ENCODE assay signal across 17 cellular contexts in genomic region chr10:131963811-131964210, GRCh38. TPM values are rescaled to one million over a fixed set of nuclear protein-coding genes. Genes with fewer than 3 reads are reported as not detected.
DNase-seq lines count a peak whose midpoint lies in the region; ATAC-seq and TF ChIP-seq lines count a peak whose summit lies in the region.
"Had no signal": no experiment of that assay in that cellular context is flagged by ENCODE, and none has a peak within 500 bp of the region (broad histone marks: within the 10 kb centered on the region; RNA-seq: fewer than 3 reads in every experiment).

No MANE protein-coding gene starts in this region.

- no peak overlapping the region for H3K27ac ChIP-seq in heart left ventricle

- peaks cover 0 to 48% (median 36%) of the 10 kb centered on the region in 9 donors for H3K36me3 ChIP-seq in heart left ventricle

- DNase-seq in activated CD4-positive, alpha-beta T cell treated with anti-CD3 and anti-CD28 coated beads, Interleukin-2, amount 10 ng/mL, durations not matched to agents 7 days and 5 days = no peak
- DNase-seq in activated CD4-positive, alpha-beta T cell treated with anti-CD3 and anti-CD28 coated beads, Interleukin-2, amount 50 U/mL, for 1 hour = no peak
- DNase-seq in cardiac septum (ENCODE audit: low spot score) (peak; percentile 47), heart left ventricle (no peak), head of caudate nucleus (peak in 24 of 42 donors; percentile 16 to 82 (median 54)), amygdala (lab: John Stamatoyannopoulos, UW) (no peak), NCI-H226 (no peak)
- DNase-seq: Calu3; H7; Kasumi-1; NCI-H1417; NCI-H1930; NCI-H2171 treated with DMSO at 0.1 percent for 48 hours; NCI-H524; NK-92 treated with Interleukin-12 subunit alpha and Interleukin-12 subunit beta, amount 100 ng/mL, for 24 hours; PC-3 had no signal

- no peaks in the 10 kb centered on the region for H3K27me3 ChIP-seq in heart left ventricle

- H3K4me1 Mint-ChIP-seq in activated CD4-positive, alpha-beta T cell treated with anti-CD3 and anti-CD28 coated beads, Interleukin-2, amount 10 ng/mL, durations not matched to agents 7 days and 5 days = peaks cover 24% of the 10 kb centered on the region

- no peaks in the 10 kb centered on the region for H3K9me3 ChIP-seq in heart left ventricle

- H3K36me3 Mint-ChIP-seq in activated CD4-positive, alpha-beta T cell treated with anti-CD3 and anti-CD28 coated beads, Interleukin-2, amount 10 ng/mL, durations not matched to agents 7 days and 5 days (ENCODE audit: low read depth) = peaks cover 20% of the 10 kb centered on the region

- POLR2A ChIA-PET in activated CD4-positive, alpha-beta T cell treated with anti-CD3 and anti-CD28 coated beads, Interleukin-2, amount 10 ng/mL, durations not matched to agents 7 days and 5 days (lab: Charles Lee) = no interaction called here

- H3K4me3 ChIP-seq in heart left ventricle = no peak overlapping the region

- no peaks in the 10 kb centered on the region for H3K27me3 Mint-ChIP-seq in activated CD4-positive, alpha-beta T cell treated with anti-CD3 and anti-CD28 coated beads, Interleukin-2, amount 10 ng/mL, durations not matched to agents 7 days and 5 days

- H3K4me1 ChIP-seq in heart left ventricle = no peaks in the 10 kb centered on the region

- whole genome bisulfite sequencing in heart left ventricle, 4 donors = 79 to 83% (median 81%) methylated on average over 9 of the region's 9 CpGs

- CTCF ChIA-PET in activated CD4-positive, alpha-beta T cell treated with anti-CD3 and anti-CD28 coated beads, Interleukin-2, amount 10 ng/mL, durations not matched to agents 7 days and 5 days (lab: Charles Lee) = no interaction called here

- intact Hi-C loops in cardiac septum (cut with DNase I) (no loop called here), heart left ventricle (cut with DNase I) (no loop called here), head of caudate nucleus (cut with DNase I) (loop anchor here (5.0 to 10.0 kb wide), 2 partner anchors 61 to 62 kb away; partner anchors contain the start of gene PPP2R2D)

- ATAC-seq in heart left ventricle = no peak
- no peak for ATAC-seq in GM21576 (IDR thresholded peaks at IDR 0.05; ENCODE audit: unreplicated experiment)
- ATAC-seq: PC-3 had no signal

- TF ChIP-seq POLR2A in heart left ventricle (IDR thresholded peaks at IDR 0.05) = no peak

- H3K27ac Mint-ChIP-seq in activated CD4-positive, alpha-beta T cell treated with anti-CD3 and anti-CD28 coated beads, Interleukin-2, amount 10 ng/mL, durations not matched to agents 7 days and 5 days = peak overlapping the region; percentile 83

- no peak overlapping the region for H3K4me3 Mint-ChIP-seq in activated CD4-positive, alpha-beta T cell treated with anti-CD3 and anti-CD28 coated beads, Interleukin-2, amount 10 ng/mL, durations not matched to agents 7 days and 5 days

- no peak for TF ChIP-seq CTCF in heart left ventricle (IDR thresholded peaks at IDR 0.05)

- H3K9me3 Mint-ChIP-seq in activated CD4-positive, alpha-beta T cell treated with anti-CD3 and anti-CD28 coated beads, Interleukin-2, amount 10 ng/mL, durations not matched to agents 7 days and 5 days = no peaks in the 10 kb centered on the region

RNA-seq across cellular contexts. Expression of gene BNIP3, which starts 17.9 kb away (rescaled TPM):
- total RNA-seq in activated CD4-positive, alpha-beta T cell treated with anti-CD3 and anti-CD28 coated beads, Interleukin-2, amount 10 ng/mL, durations not matched to agents 7 days and 5 days = 10 to 100 TPM; 59.0 to 62.2 TPM
- total RNA-seq in cardiac septum (112 TPM), heart left ventricle (100 to 1,000 TPM in 8 of 9 donors, 10 to 100 TPM in 1; 97.1 to 711 (median 130) TPM)
- polyA plus RNA-seq in heart left ventricle = 100 to 1,000 TPM in 1 of 2 donors, 10 to 100 TPM in 1; 48.1 to 119 TPM

Comparison
In these comparisons a context has a peak if more than half of its experiments do, and no peak if none do; other contexts are left out.
1. DNase-seq: peak in cardiac septum (single experiment) and head of caudate nucleus (24 of 42); none in activated CD4-positive, alpha-beta T cell treated with anti-CD3 and anti-CD28 coated beads, Interleukin-2, amount 10 ng/mL, durations not matched to agents 7 days and 5 days (single experiment), activated CD4-positive, alpha-beta T cell treated with anti-CD3 and anti-CD28 coated beads, Interleukin-2, amount 50 U/mL, for 1 hour (single experiment), heart left ventricle (0 of 5), amygdala (0 of 56) and NCI-H226 (single experiment).